In the genomic region with DNA sequence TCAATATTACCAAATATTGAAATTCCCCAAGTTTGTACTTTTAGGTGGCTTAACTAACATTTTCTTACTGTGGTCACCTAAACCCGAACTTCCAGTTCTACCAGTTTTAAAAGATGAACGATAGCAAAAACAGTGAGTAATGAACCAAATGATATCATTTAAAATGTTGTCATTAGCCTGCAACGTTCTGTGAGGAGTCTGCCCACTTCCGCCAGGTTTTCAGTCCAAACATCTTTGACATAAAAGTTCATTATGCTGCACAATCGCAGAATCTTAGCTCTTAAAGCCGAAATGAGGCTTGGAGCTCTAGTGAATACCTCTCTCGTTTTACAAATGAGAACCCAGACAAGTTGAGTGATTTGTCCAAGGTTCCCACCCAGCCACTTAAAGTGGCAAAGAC, we compare ENCODE assay signal across 8 cellular contexts. TPM values are rescaled to one million over a fixed set of nuclear protein-coding genes. Genes with fewer than 3 reads are reported as not detected.
DNase-seq lines count a peak whose midpoint lies in the region; ATAC-seq, FAIRE-seq and TF ChIP-seq lines count a peak whose summit lies in the region.

No MANE protein-coding gene starts in this region.

- no peaks in the 10 kb centered on the region for H4K20me1 ChIP-seq in K562 (replicated peaks; ENCODE audit: control insufficient read depth, insufficient read depth, low read length)

- peaks cover 28% of the 10 kb centered on the region for H3K79me2 ChIP-seq in K562 (ENCODE audit: control insufficient read depth, insufficient read depth, low read length)

- H3K4me1 ChIP-seq in HUES6 (ENCODE audit: control insufficient read depth, insufficient read depth, low read length), result no peaks in the 10 kb centered on the region
- no peaks in the 10 kb centered on the region; a peak in 2 of 5 replicates for H3K4me1 ChIP-seq in K562 (replicated peaks in 1 of 2; ENCODE audit: control insufficient read depth in 2 of 2, insufficient read depth in 2 of 2, low read length in 2 of 2)
- H3K4me1 ChIP-seq in lung (ENCODE audit: control insufficient read depth in 2 of 2, insufficient read depth in 2 of 2, low read length in 2 of 2), result peaks cover 0 to 4% of the 10 kb centered on the region in 2 donors
- H3K4me1 ChIP-seq in vagina, result peaks cover 13% of the 10 kb centered on the region

- FAIRE-seq in K562 (lab: Jason Lieb, UNC), result peak; percentile 76

- H3K36me3 ChIP-seq in HUES6 (ENCODE audit: control insufficient read depth, insufficient read depth, low read length) (peaks cover 16% of the 10 kb centered on the region), K562 (ENCODE audit: control insufficient read depth, insufficient read depth, low read length) (peaks cover 33% of the 10 kb centered on the region; the same call in 2 of the 3 replicates), lung (ENCODE audit: control insufficient read depth in 2 of 2, insufficient read depth in 2 of 2, low read length in 2 of 2) (peaks cover 4 to 10% of the 10 kb centered on the region in 2 donors), vagina (peaks cover 0 to 7% of the 10 kb centered on the region in 2 donors)

- H3K4me2 ChIP-seq in K562 (ENCODE audit: insufficient read depth, low read length), result peak overlapping the region; percentile 96

- H3K4me3 ChIP-seq in HUES6 (ENCODE audit: low read depth, low read length) (peak overlapping the region; percentile 85), K562 (peak overlapping the region; percentile 84), lung (peak overlapping the region; percentile 74), vagina (peak overlapping the region; percentile 52 to 56)

- TF ChIP-seq CTCF in K562 (IDR thresholded peaks at IDR 0.05 in 2 of 3, conservative IDR thresholded peaks at IDR 0.05 in 1 of 3; ENCODE audit: insufficient read depth in 2 of 3, low read depth in 1 of 3, low read length in 3 of 3), result no peak
- no peak for TF ChIP-seq CTCF in lung (IDR thresholded peaks at IDR 0.05; ENCODE audit: control extremely low read depth, extremely low read depth)
- TF ChIP-seq CTCF in vagina (IDR thresholded peaks at IDR 0.05), result no peak

- H3K27ac ChIP-seq in HUES6 (ENCODE audit: low read depth, low read length), result peak overlapping the region; percentile 51; the same call in 1 of the 2 replicates
- H3K27ac ChIP-seq in K562 (ENCODE audit: extremely low read depth, low read depth, low read length), result peak overlapping the region; percentile 81
- H3K27ac ChIP-seq in lung (ENCODE audit: low read depth in 1 of 2, low read length in 1 of 2), result peak overlapping the region; percentile 97 to 99
- H3K27ac ChIP-seq in vagina, result peak overlapping the region; percentile 73

- 1% methylated on average over 7 of the region's 7 CpGs for WGBS in K562 (ENCODE audit: insufficient coverage, low coverage, missing lambda C conversion rate)
- 14 to 41% methylated on average over 7 of the region's 7 CpGs for WGBS in lung, 2 donors

- in situ Hi-C loops in K562 (cut with MboI), result loop anchor here (25.0 kb wide), 1 partner anchor 128 kb away; no protein-coding TSS in a partner anchor

- ATAC-seq in K562, result peak; percentile 3; the same call in 2 of the 3 replicates
- ATAC-seq in lung (ENCODE audit: insufficient read depth, low FRiP score), result no peak
- ATAC-seq in GM19324 (IDR thresholded peaks at IDR 0.05; ENCODE audit: low FRiP score, unreplicated experiment), result no peak
- no peak for ATAC-seq in HG02623 (IDR thresholded peaks at IDR 0.05; ENCODE audit: unreplicated experiment)

- no peaks in the 10 kb centered on the region for H3K9me3 ChIP-seq in HUES6 (ENCODE audit: control insufficient read depth, insufficient read depth, low read depth, low read length)
- no peaks in the 10 kb centered on the region for H3K9me3 ChIP-seq in K562 (replicated peaks; ENCODE audit: control insufficient read depth, insufficient read depth, low read depth, low read length)
- H3K9me3 ChIP-seq in lung (ENCODE audit: control insufficient read depth in 2 of 2, insufficient read depth in 1 of 2, low read length in 1 of 2), result peaks cover 0 to 4% of the 10 kb centered on the region in 2 donors
- no peaks in the 10 kb centered on the region for H3K9me3 ChIP-seq in vagina

- no peak for TF ChIP-seq RAD21 in K562 (CRISPR knock-in tag; conservative IDR thresholded peaks at IDR 0.05 in 1 of 2, IDR thresholded peaks at IDR 0.05 in 1 of 2)

- CTCF ChIA-PET in K562 (lab: Yijun Ruan, JAX; ENCODE audit: low intra/inter-chr PET ratio), result interaction anchor here (0.6 kb wide), 1 partner anchor 1231 kb away, joined by 3 read pairs; no protein-coding TSS in a partner anchor

- TF ChIP-seq POLR2A in K562 (conservative IDR thresholded peaks at IDR 0.05) (no peak), vagina (IDR thresholded peaks at IDR 0.05) (no peak)

- TF ChIP-seq EP300 in K562 (IDR thresholded peaks at IDR 0.05; ENCODE audit: low read length), result no peak

- H3K27me3 ChIP-seq in HUES6 (ENCODE audit: control insufficient read depth, insufficient read depth, low read length), result peaks cover 27% of the 10 kb centered on the region
- H3K27me3 ChIP-seq in K562 (ENCODE audit: control insufficient read depth in 2 of 2, insufficient read depth in 2 of 2, low read length in 2 of 2), result peaks cover 0 to 3% of the 10 kb centered on the region in 2 experiments; a peak in 2 of 5 replicates
- H3K27me3 ChIP-seq in lung (ENCODE audit: control insufficient read depth, insufficient read depth), result no peaks in the 10 kb centered on the region
- H3K27me3 ChIP-seq in vagina, result no peaks in the 10 kb centered on the region

- no TSS peak for BruUV-seq in K562 (replicated peaks; lab: Mats Ljungman, UMichigan)

- peak overlapping the region; percentile 91 for H2AFZ ChIP-seq in K562 (ENCODE audit: low read depth, low read length)

- POLR2A ChIA-PET in K562 (lab: Yijun Ruan, JAX), result interaction anchor here (1.0 kb wide), 1 partner anchor 1270 kb away, joined by 3 read pairs; no protein-coding TSS in a partner anchor

- peak overlapping the region; percentile 73 for H3K9ac ChIP-seq in HUES6 (ENCODE audit: low read length)
- H3K9ac ChIP-seq in K562 (ENCODE audit: insufficient read depth in 1 of 2, low read depth in 2 of 2, low read length in 2 of 2), result peak overlapping the region; percentile 91 to 95

- intact Hi-C loops in K562 (cut with micrococcal nuclease), result no loop called here
- intact Hi-C loops in vagina (cut with DNase I), result no loop called here

- no peaks in the 10 kb centered on the region for H3K9me1 ChIP-seq in K562 (ENCODE audit: control insufficient read depth, insufficient read depth, low read length)

- DNase-seq in CD1c-positive myeloid dendritic cell (ENCODE audit: extremely low spot score), result peak; percentile 45
- DNase-seq in K562 (ENCODE audit: extremely low read depth in 1 of 4, low spot score in 3 of 4), result peak in 3 of 4 experiments; percentile 4 to 6 (median 5)
- DNase-seq in lung (ENCODE audit: low spot score), result no peak
- DNase-seq in vagina (ENCODE audit: extremely low spot score in 2 of 2), result no peak
- DNase-seq in T-helper 9 cell, result no peak

RNA-seq across cellular contexts. Expression of a gene that starts 0.8 kb away (rescaled TPM):
- total RNA-seq in K562 (2011; cell fraction: chromatin; rRNA removed; ENCODE audit: low replicate concordance), result 51.5 and 81.3 TPM in 2 replicates
- 19.5 and 21.6 TPM in 2 replicates for total RNA-seq in K562 (2011; cell fraction: nucleolus; rRNA removed)
- 44.0 and 93.4 TPM in 2 replicates for total RNA-seq in K562 (2011; cell fraction: nucleoplasm; rRNA removed)
- total RNA-seq in K562 (2014; rRNA removed) (14.8 and 16.0 TPM in 2 replicates), K562 (2014; rRNA removed; fragmentation: Illumina TruSeq; extraction: Trizol) (28.5 and 32.8 TPM in 2 replicates), K562 (2015; rRNA removed; fragmentation: Illumina TruSeq; extraction: Trizol) (20.6 and 23.5 TPM in 2 replicates), K562 (2021) (26.5 and 28.0 TPM in 2 replicates), lung (10 to 100 TPM; 21.6 to 72.8 TPM), vagina (8.8 TPM)
- polyA plus RNA-seq in K562 (2011; rRNA removed) (32.3 and 36.9 TPM in 2 replicates), K562 (2014; fragmentation: Illumina TruSeq; extraction: Trizol) (22.8 and 23.9 TPM in 2 replicates), K562 (2014; fragmentation: Nextera tagmentation; extraction: Ambion mirVana) (10 to 100 TPM; 21.6 to 31.2 TPM), K562 (2014; rRNA removed) (14.7 and 16.9 TPM in 2 replicates), lung (10 to 100 TPM; 11.7 to 16.0 TPM)
- 9.9 and 15.7 TPM in 2 replicates for polyA plus RNA-seq in K562 (2011; cell fraction: cytosol; rRNA removed)
- 38.0 and 39.6 TPM in 2 replicates for polyA plus RNA-seq in K562 (2011; cell fraction: nucleus; rRNA removed)
- 12.3 and 17.0 TPM in 2 replicates for polyA plus RNA-seq in K562 (2012)
- 56.2 and 69.2 TPM in 2 replicates for polyA minus RNA-seq in K562 (2011; rRNA and poly(A)+ RNA removed)
- 12.7 and 13.6 TPM in 2 replicates for polyA minus RNA-seq in K562 (2011; cell fraction: cytosol; rRNA and poly(A)+ RNA removed)
- 27.6 and 52.5 TPM in 2 replicates for polyA minus RNA-seq in K562 (2011; cell fraction: nucleus; rRNA and poly(A)+ RNA removed)

RNA-seq across cellular contexts. Expression of a gene that starts 19.1 kb away (rescaled TPM):
- not detected in 2 replicates for total RNA-seq in K562 (2011; cell fraction: chromatin; rRNA removed; ENCODE audit: low replicate concordance)
- total RNA-seq in K562 (2011; cell fraction: nucleolus; rRNA removed), result not detected in 2 replicates
- total RNA-seq in K562 (2011; cell fraction: nucleoplasm; rRNA removed), result not detected in 2 replicates
- total RNA-seq in K562 (2014; rRNA removed) (not detected in 2 replicates), K562 (2014; rRNA removed; fragmentation: Illumina TruSeq; extraction: Trizol) (not detected in 2 replicates), K562 (2015; rRNA removed; fragmentation: Illumina TruSeq; extraction: Trizol) (not detected in 2 replicates), K562 (2021) (not detected in 2 replicates), lung (under 1 TPM; 0.06 to 0.34 TPM), vagina (not detected)
- polyA plus RNA-seq in K562 (2011; rRNA removed) (not detected in 2 replicates), K562 (2014; fragmentation: Illumina TruSeq; extraction: Trizol) (not detected in 2 replicates), K562 (2014; fragmentation: Nextera tagmentation; extraction: Ambion mirVana) (not detected), K562 (2014; rRNA removed) (not detected in 2 replicates), lung (under 1 TPM in 1 of 2 donors, not detected in 1; 0.06 TPM)
- polyA plus RNA-seq in K562 (2011; cell fraction: cytosol; rRNA removed), result not detected in 2 replicates
- polyA plus RNA-seq in K562 (2011; cell fraction: nucleus; rRNA removed), result not detected in 2 replicates
- 0.07 TPM in 1 of 2 replicates, not detected in the other for polyA plus RNA-seq in K562 (2012)
- not detected in 2 replicates for polyA minus RNA-seq in K562 (2011; rRNA and poly(A)+ RNA removed)
- not detected in 2 replicates for polyA minus RNA-seq in K562 (2011; cell fraction: cytosol; rRNA and poly(A)+ RNA removed)
- not detected in 2 replicates for polyA minus RNA-seq in K562 (2011; cell fraction: nucleus; rRNA and poly(A)+ RNA removed)

RNA-seq across cellular contexts. Expression of a gene that starts 49.7 kb away (rescaled TPM):
- total RNA-seq in K562 (2011; cell fraction: chromatin; rRNA removed; ENCODE audit: low replicate concordance), result 0.33 TPM in 1 of 2 replicates, not detected in the other
- total RNA-seq in K562 (2011; cell fraction: nucleolus; rRNA removed), result not detected in 2 replicates
- 0.29 and 0.31 TPM in 2 replicates for total RNA-seq in K562 (2011; cell fraction: nucleoplasm; rRNA removed)
- total RNA-seq in K562 (2014; rRNA removed) (not detected in 2 replicates), K562 (2014; rRNA removed; fragmentation: Illumina TruSeq; extraction: Trizol) (not detected in 2 replicates), K562 (2015; rRNA removed; fragmentation: Illumina TruSeq; extraction: Trizol) (not detected in 2 replicates), K562 (2021) (0.31 TPM in 1 of 2 replicates, not detected in the other), lung (10 to 100 TPM; 15.6 to 31.5 TPM), vagina (5.4 TPM)
- polyA plus RNA-seq in K562 (2011; rRNA removed) (0.03 TPM in 1 of 2 replicates, not detected in the other), K562 (2014; fragmentation: Illumina TruSeq; extraction: Trizol) (not detected in 2 replicates), K562 (2014; fragmentation: Nextera tagmentation; extraction: Ambion mirVana) (not detected), K562 (2014; rRNA removed) (not detected in 2 replicates), lung (1 to 10 TPM; 6.1 to 10.0 TPM)
- polyA plus RNA-seq in K562 (2011; cell fraction: cytosol; rRNA removed), result not detected in 2 replicates
- polyA plus RNA-seq in K562 (2011; cell fraction: nucleus; rRNA removed), result 0.27 and 0.29 TPM in 2 replicates
- 0.05 TPM in 1 of 2 replicates, not detected in the other for polyA plus RNA-seq in K562 (2012)
- 0.09 TPM in 1 of 2 replicates, not detected in the other for polyA minus RNA-seq in K562 (2011; rRNA and poly(A)+ RNA removed)
- polyA minus RNA-seq in K562 (2011; cell fraction: cytosol; rRNA and poly(A)+ RNA removed), result not detected in 2 replicates
- polyA minus RNA-seq in K562 (2011; cell fraction: nucleus; rRNA and poly(A)+ RNA removed), result 0.33 TPM in 1 of 2 replicates, not detected in the other

Comparison
In these comparisons a context has a peak if more than half of its experiments do, and no peak if none do; other contexts are left out.
1. DNase-seq: peak in CD1c-positive myeloid dendritic cell (single experiment) and K562 (3 of 4); none in lung (single experiment), vagina (0 of 2) and T-helper 9 cell (single experiment).
2. Peak in every context shown above with its lines, with median percentiles within 50 percentile points of each other: H3K27ac ChIP-seq and H3K4me3 ChIP-seq.